In the genomic region with DNA sequence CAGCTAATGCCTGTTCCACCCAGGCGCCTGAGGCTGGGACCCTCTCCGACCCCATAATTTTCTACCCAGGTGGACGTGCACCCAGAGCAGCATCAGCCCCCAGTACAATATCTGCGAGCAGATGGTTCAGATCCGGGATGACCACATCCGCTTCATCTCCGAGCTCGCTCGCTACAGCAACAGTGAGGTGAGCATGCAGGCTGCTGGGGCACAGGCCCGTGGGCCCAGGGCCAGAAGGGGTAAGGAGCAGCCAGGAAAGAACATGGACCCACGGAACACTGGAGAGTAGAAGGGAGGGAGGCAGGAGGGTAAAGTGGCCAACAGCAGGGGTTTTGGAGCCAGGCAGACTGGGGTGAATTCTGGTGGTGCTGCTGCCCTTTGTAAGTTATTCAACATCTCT, we compare ENCODE assay signal across 20 cellular contexts. TPM values are rescaled to one million over a fixed set of nuclear protein-coding genes. Genes with fewer than 3 reads are reported as not detected.
DNase-seq lines count a peak whose midpoint lies in the region; ATAC-seq lines count a peak whose summit lies in the region.
"Had no signal": no experiment of that assay in that cellular context is flagged by ENCODE, and none has a peak within 500 bp of the region (broad histone marks: within the 10 kb centered on the region; RNA-seq: fewer than 3 reads in every experiment).

No MANE protein-coding gene starts in this region.

- no peak overlapping the region for H3K4me3 Mint-ChIP-seq in activated naive CD4-positive, alpha-beta T cell treated with anti-CD3 and anti-CD28 coated beads, Interleukin-2, amount 50 U/mL, for 24 hours
- no peak overlapping the region for H3K4me3 Mint-ChIP-seq in T-helper 17 cell
- H3K4me3 Mint-ChIP-seq in stimulated activated naive B cell treated with anti-CD40 and anti-IgM and Interleukin-4, amounts not matched to agents 10 μg/mL and 1 μg/mL and 100 μg/mL, for 72 hours, result no peak overlapping the region
- H3K4me3 Mint-ChIP-seq: CD14-positive monocyte had no signal

- no peak for DNase-seq in activated naive CD4-positive, alpha-beta T cell treated with anti-CD3 and anti-CD28 coated beads, Interleukin-2, amount 50 U/mL, for 16 hours
- DNase-seq in T-helper 17 cell, result no peak
- peak; percentile 33 for DNase-seq in cerebellar cortex (ENCODE audit: low spot score)
- no peak for DNase-seq in stimulated activated naive B cell treated with anti-CD40 and anti-IgM and Interleukin-4, amounts not matched to agents 10 μg/mL and 1 μg/mL and 100 μg/mL, for 72 hours
- no peak for DNase-seq in iPS-NIHi7 (ENCODE audit: extremely low spot score)
- no peak for DNase-seq in NCI-H1694 treated with DMSO at 0.1 percent for 48 hours (lab: John Stamatoyannopoulos, UW)
- DNase-seq in iPS-NIHi11 (ENCODE audit: low spot score), result no peak
- DNase-seq: DMS153; GDM1; MM.1S; NCI-H510A treated with DMSO at 0.1 percent for 48 hours; ovary; Peyer's patch; SJCRH30; stimulated activated CD4-positive, alpha-beta T cell treated with anti-CD3 and anti-CD28 coated beads, Interleukin-12 subunit alpha, Interleukin-12 subunit beta, amount 100 ng/mL, for 4 hours; uterus had no signal

- H3K4me1 Mint-ChIP-seq in activated naive CD4-positive, alpha-beta T cell treated with anti-CD3 and anti-CD28 coated beads, Interleukin-2, amount 50 U/mL, for 24 hours, result peaks cover 68% of the 10 kb centered on the region
- peaks cover 27% of the 10 kb centered on the region for H3K4me1 Mint-ChIP-seq in T-helper 17 cell
- peaks cover 26 to 36% of the 10 kb centered on the region in 2 donors for H3K4me1 Mint-ChIP-seq in stimulated activated naive B cell treated with anti-CD40 and anti-IgM and Interleukin-4, amounts not matched to agents 10 μg/mL and 1 μg/mL and 100 μg/mL, for 72 hours

- H3K27ac Mint-ChIP-seq in activated naive CD4-positive, alpha-beta T cell treated with anti-CD3 and anti-CD28 coated beads, Interleukin-2, amount 50 U/mL, for 24 hours, result peak overlapping the region; percentile 73
- peak overlapping the region; percentile 63 for H3K27ac Mint-ChIP-seq in T-helper 17 cell
- H3K27ac Mint-ChIP-seq in stimulated activated naive B cell treated with anti-CD40 and anti-IgM and Interleukin-4, amounts not matched to agents 10 μg/mL and 1 μg/mL and 100 μg/mL, for 72 hours, result peak overlapping the region; percentile 75

- H3K9me3 ChIP-seq in T-helper 17 cell (ENCODE audit: control insufficient read depth, low read length, poor library complexity, severe bottlenecking), result no peaks in the 10 kb centered on the region
- H3K9me3 ChIP-seq: HAP-1, ovary, Peyer's patch, right atrium auricular region, SJCRH30, uterus had no signal

- H3K27me3 Mint-ChIP-seq in activated naive CD4-positive, alpha-beta T cell treated with anti-CD3 and anti-CD28 coated beads, Interleukin-2, amount 50 U/mL, for 24 hours, result no peaks in the 10 kb centered on the region
- no peaks in the 10 kb centered on the region for H3K27me3 Mint-ChIP-seq in T-helper 17 cell
- no peaks in the 10 kb centered on the region for H3K27me3 Mint-ChIP-seq in stimulated activated naive B cell treated with anti-CD40 and anti-IgM and Interleukin-4, amounts not matched to agents 10 μg/mL and 1 μg/mL and 100 μg/mL, for 72 hours

- no peak for ATAC-seq in T-helper 17 cell
- ATAC-seq in stimulated activated naive B cell treated with anti-CD40 and anti-IgM and Interleukin-4, amounts not matched to agents 10 μg/mL and 1 μg/mL and 100 μg/mL, for 72 hours (replicated peaks), result no peak

- H3K9me3 Mint-ChIP-seq in activated naive CD4-positive, alpha-beta T cell treated with anti-CD3 and anti-CD28 coated beads, Interleukin-2, amount 50 U/mL, for 24 hours, result no peaks in the 10 kb centered on the region
- H3K9me3 Mint-ChIP-seq in stimulated activated naive B cell treated with anti-CD40 and anti-IgM and Interleukin-4, amounts not matched to agents 10 μg/mL and 1 μg/mL and 100 μg/mL, for 72 hours, result no peaks in the 10 kb centered on the region
- H3K9me3 Mint-ChIP-seq: CD14-positive monocyte had no signal

- H3K36me3 Mint-ChIP-seq in activated naive CD4-positive, alpha-beta T cell treated with anti-CD3 and anti-CD28 coated beads, Interleukin-2, amount 50 U/mL, for 24 hours, result peaks cover 15% of the 10 kb centered on the region
- H3K36me3 Mint-ChIP-seq in T-helper 17 cell (ENCODE audit: low read depth), result peaks cover 2% of the 10 kb centered on the region
- H3K36me3 Mint-ChIP-seq in stimulated activated naive B cell treated with anti-CD40 and anti-IgM and Interleukin-4, amounts not matched to agents 10 μg/mL and 1 μg/mL and 100 μg/mL, for 72 hours, result peaks cover 43 to 65% of the 10 kb centered on the region in 2 donors

RNA-seq across cellular contexts. Expression of gene CYFIP2, which starts 45.7 kb away (rescaled TPM):
- total RNA-seq in T-helper 17 cell, result 100 to 1,000 TPM; 363 to 389 TPM
